24 cellular contexts compared by ENCODE assay signal in the genomic region with DNA sequence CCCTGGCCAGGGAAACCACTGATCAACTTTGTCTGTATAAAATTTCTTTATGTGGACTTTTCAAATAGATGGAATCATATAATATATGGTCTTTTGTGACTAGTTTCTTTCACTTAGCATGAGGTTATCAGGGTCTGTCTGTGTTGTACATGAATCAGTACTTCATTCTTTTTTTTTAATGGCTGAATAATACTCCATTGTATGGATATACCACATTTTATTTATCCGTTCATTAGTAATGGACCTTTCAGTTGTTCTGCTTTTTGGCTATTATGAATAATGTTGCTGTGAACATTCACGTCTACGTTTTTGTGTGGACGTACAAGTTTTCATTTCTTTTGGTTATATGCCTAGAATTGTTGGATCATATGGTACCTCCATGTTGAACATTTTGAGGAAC.
A peak's percentile ranks its signal among the peaks of the same experiment; 100 is the strongest.
DNase-seq lines count a peak whose midpoint lies in the region; ATAC-seq, FAIRE-seq and TF ChIP-seq lines count a peak whose summit lies in the region.
"Had no signal": no experiment of that assay in that cellular context is flagged by ENCODE, and none has a peak within 500 bp of the region (broad histone marks: within the 10 kb centered on the region; RNA-seq: fewer than 3 reads in every experiment).

No MANE protein-coding gene starts in this region.

- WGBS in A549 (ENCODE audit: missing lambda C conversion rate): 90% methylated on average over 4 of the region's 4 CpGs

- TF ChIP-seq CTCF in A549 (IDR thresholded peaks at IDR 0.05) (no peak), HEK293 (tag by site-specific recombination; IDR thresholded peaks at IDR 0.05) (no peak), GM10266 (IDR thresholded peaks at IDR 0.05; ENCODE audit: control insufficient read depth, insufficient read depth, low read depth, missing control alignments) (no peak)

- CTCF ChIA-PET in A549 (lab: Yijun Ruan, JAX): interaction anchor here (1.2 to 2.8 kb wide), 3 partner anchors 10 to 42 kb away, joined by 3 to 12 read pairs (median 3); no protein-coding TSS in a partner anchor
- CTCF ChIA-PET in HEK293 (lab: Yijun Ruan, JAX): no interaction called here

- TF ChIP-seq EP300 in A549 (IDR thresholded peaks at IDR 0.05): no peak

- no peak overlapping the region for H3K27ac ChIP-seq in A549
- H3K27ac ChIP-seq in HEK293 (ENCODE audit: extremely low read depth, low read depth, low read length): no peak overlapping the region
- H3K27ac ChIP-seq: BLaER1 treated with 17β-estradiol and CSF1 and Interleukin-3, amounts not matched to agents 10 nM and 100 nM; C4-2B had no signal

- FAIRE-seq in A549 (lab: Jason Lieb, UNC) (peak; percentile 39), GM12892 (lab: Jason Lieb, UNC) (peak; percentile 66), islet of Langerhans (lab: Jason Lieb, UNC) (peak; percentile 17)
- FAIRE-seq: A204.1, GM12891, GM19239 had no signal

- H3K36me3 ChIP-seq in HEK293 (ENCODE audit: control insufficient read depth in 2 of 2, insufficient read depth in 1 of 2, low read length in 2 of 2): peaks cover 5 to 36% of the 10 kb centered on the region in 2 experiments

- H3K4me3 ChIP-seq in A549: no peak overlapping the region
- H3K4me3 ChIP-seq in HEK293 (ENCODE audit: low read depth, low read length): no peak overlapping the region
- H3K4me3 ChIP-seq: BLaER1 treated with 17β-estradiol and CSF1 and Interleukin-3, amounts not matched to agents 10 nM and 100 nM had no signal

- no peak for TF ChIP-seq POLR2A in A549 (IDR thresholded peaks at IDR 0.05; ENCODE audit: low read length)
- no peak for TF ChIP-seq POLR2A in GM12892 (IDR thresholded peaks at IDR 0.05; ENCODE audit: low read depth, low read length)

- H3K4me2 ChIP-seq in A549: no peak overlapping the region
- H3K4me2 ChIP-seq: BLaER1 treated with 17β-estradiol and CSF1 and Interleukin-3, amounts not matched to agents 10 nM and 100 nM had no signal

- POLR2A ChIA-PET in A549 (lab: Yijun Ruan, JAX): no interaction called here
- POLR2A ChIA-PET in HEK293 (lab: Yijun Ruan, JAX): no interaction called here

- peaks cover 8% of the 10 kb centered on the region for H3K9me3 ChIP-seq in A549
- no peaks in the 10 kb centered on the region for H3K9me3 ChIP-seq in HEK293 (ENCODE audit: control insufficient read depth, insufficient read depth, low read depth, low read length)

- TF ChIP-seq RAD21 in A549 (conservative IDR thresholded peaks at IDR 0.05 in 1 of 2, IDR thresholded peaks at IDR 0.05 in 1 of 2): no peak

- H3K4me1 ChIP-seq in A549 (peaks cover 15% of the 10 kb centered on the region; the same call in 2 of the 3 replicates), HEK293 (ENCODE audit: control insufficient read depth, insufficient read depth, low read length) (no peaks in the 10 kb centered on the region)
- H3K4me1 ChIP-seq: Caco-2 had no signal

- no peak for ATAC-seq in A549
- no peak for ATAC-seq in HG03139 (IDR thresholded peaks at IDR 0.05; ENCODE audit: unreplicated experiment)
- no peak for ATAC-seq in GM18502 (IDR thresholded peaks at IDR 0.05; ENCODE audit: poor library complexity, unreplicated experiment)
- ATAC-seq: CD8-positive, alpha-beta T cell had no signal

- DNase-seq in A549 (ENCODE audit: low read depth in 1 of 2, low spot score in 1 of 2) (no peak), GM12892 (ENCODE audit: insufficient read length) (no peak), DMS153 treated with DMSO at 0.1 percent for 48 hours (lab: John Stamatoyannopoulos, UW; ENCODE audit: unreplicated experiment) (no peak), GM10266 (ENCODE audit: extremely low spot score) (no peak)
- DNase-seq: 8988T; AML-193; Caco-2; Calu3; CD4-positive, alpha-beta T cell; CD8-positive, alpha-beta T cell; DMS53; DMS79; DND-41; EL; GDM1 had no signal

TF ChIP-seq in A549, 52 proteins besides CTCF, POLR2A, EP300 and RAD21:
- TF ChIP-seq HOXB13 (CRISPR knock-in tag; IDR thresholded peaks at IDR 0.05; ENCODE audit: low read depth): no peak
- 0 out of 2 replicates have a peak, but pooled peaks have one; percentile 45 for TF ChIP-seq KDM1A (IDR thresholded peaks at IDR 0.05; ENCODE audit: low read depth)
- TF ChIP-seq HDAC2 (IDR thresholded peaks at IDR 0.05): peak; percentile 21; the same call in 1 of the 2 replicates
- TF ChIP-seq ZC3H11A (IDR thresholded peaks at IDR 0.05): no peak

TF ChIP-seq in HEK293, 187 proteins besides CTCF, POLR2A, EP300 and RAD21:
- TF ChIP-seq ZNF530 (tag by site-specific recombination; IDR thresholded peaks at IDR 0.05; ENCODE audit: low read depth): no peak
- peak; percentile 66; the same call in 1 of the 2 replicates for TF ChIP-seq ZNF146 (tag by site-specific recombination; IDR thresholded peaks at IDR 0.05)
- no peak for TF ChIP-seq ZNF391 (tag by site-specific recombination; IDR thresholded peaks at IDR 0.05; ENCODE audit: borderline replicate concordance, low read depth)
- TF ChIP-seq, protein P1, sequence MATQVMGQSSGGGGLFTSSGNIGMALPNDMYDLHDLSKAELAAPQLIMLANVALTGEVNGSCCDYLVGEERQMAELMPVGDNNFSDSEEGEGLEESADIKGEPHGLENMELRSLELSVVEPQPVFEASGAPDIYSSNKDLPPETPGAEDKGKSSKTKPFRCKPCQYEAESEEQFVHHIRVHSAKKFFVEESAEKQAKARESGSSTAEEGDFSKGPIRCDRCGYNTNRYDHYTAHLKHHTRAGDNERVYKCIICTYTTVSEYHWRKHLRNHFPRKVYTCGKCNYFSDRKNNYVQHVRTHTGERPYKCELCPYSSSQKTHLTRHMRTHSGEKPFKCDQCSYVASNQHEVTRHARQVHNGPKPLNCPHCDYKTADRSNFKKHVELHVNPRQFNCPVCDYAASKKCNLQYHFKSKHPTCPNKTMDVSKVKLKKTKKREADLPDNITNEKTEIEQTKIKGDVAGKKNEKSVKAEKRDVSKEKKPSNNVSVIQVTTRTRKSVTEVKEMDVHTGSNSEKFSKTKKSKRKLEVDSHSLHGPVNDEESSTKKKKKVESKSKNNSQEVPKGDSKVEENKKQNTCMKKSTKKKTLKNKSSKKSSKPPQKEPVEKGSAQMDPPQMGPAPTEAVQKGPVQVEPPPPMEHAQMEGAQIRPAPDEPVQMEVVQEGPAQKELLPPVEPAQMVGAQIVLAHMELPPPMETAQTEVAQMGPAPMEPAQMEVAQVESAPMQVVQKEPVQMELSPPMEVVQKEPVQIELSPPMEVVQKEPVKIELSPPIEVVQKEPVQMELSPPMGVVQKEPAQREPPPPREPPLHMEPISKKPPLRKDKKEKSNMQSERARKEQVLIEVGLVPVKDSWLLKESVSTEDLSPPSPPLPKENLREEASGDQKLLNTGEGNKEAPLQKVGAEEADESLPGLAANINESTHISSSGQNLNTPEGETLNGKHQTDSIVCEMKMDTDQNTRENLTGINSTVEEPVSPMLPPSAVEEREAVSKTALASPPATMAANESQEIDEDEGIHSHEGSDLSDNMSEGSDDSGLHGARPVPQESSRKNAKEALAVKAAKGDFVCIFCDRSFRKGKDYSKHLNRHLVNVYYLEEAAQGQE (tag by site-specific recombination; IDR thresholded peaks at IDR 0.05): no peak
- no peak for TF ChIP-seq ZNF19 (tag by site-specific recombination; IDR thresholded peaks at IDR 0.05; ENCODE audit: low read depth)
- TF ChIP-seq, protein P2, sequence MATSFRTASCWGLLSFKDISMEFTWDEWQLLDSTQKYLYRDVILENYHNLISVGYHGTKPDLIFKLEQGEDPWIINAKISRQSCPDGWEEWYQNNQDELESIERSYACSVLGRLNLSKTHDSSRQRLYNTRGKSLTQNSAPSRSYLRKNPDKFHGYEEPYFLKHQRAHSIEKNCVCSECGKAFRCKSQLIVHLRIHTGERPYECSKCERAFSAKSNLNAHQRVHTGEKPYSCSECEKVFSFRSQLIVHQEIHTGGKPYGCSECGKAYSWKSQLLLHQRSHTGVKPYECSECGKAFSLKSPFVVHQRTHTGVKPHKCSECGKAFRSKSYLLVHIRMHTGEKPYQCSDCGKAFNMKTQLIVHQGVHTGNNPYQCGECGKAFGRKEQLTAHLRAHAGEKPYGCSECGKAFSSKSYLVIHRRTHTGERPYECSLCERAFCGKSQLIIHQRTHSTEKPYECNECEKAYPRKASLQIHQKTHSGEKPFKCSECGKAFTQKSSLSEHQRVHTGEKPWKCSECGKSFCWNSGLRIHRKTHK (tag by site-specific recombination; IDR thresholded peaks at IDR 0.05): no peak
- TF ChIP-seq ZNF48 (tag by site-specific recombination; IDR thresholded peaks at IDR 0.05): no peak
